Comparison of ENCODE assay signal across 9 cellular contexts in the genomic region with DNA sequence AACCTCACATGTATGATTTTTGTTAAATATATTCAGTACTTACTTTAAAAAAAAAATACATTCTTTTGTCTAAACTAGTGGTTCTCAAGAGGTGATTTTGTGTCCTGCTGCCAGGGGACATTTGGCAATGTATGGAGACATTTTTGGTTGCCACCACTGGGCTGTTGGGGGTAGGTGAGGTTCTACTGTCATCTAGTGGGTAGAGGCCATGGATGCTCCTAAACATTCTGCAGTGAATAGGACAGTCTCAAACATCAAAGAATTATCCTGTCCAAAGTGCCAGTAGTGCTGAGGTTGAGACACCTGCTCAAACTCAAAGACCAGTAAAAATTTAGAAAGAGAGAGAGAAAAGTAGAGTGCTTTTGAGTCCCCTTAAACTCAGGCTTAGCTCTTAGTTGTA. TPM values are rescaled to one million over a fixed set of nuclear protein-coding genes. Genes with fewer than 3 reads are reported as not detected.
DNase-seq lines count a peak whose midpoint lies in the region; ATAC-seq, FAIRE-seq and TF ChIP-seq lines count a peak whose summit lies in the region.
"Had no signal": no experiment of that assay in that cellular context is flagged by ENCODE, and none has a peak within 500 bp of the region (broad histone marks: within the 10 kb centered on the region; RNA-seq: fewer than 3 reads in every experiment).

No MANE protein-coding gene starts in this region.

- ATAC-seq in DND-41 (ENCODE audit: insufficient read depth, low read depth) (peak; percentile 58; the same call in 2 of the 3 replicates), GM18517 (IDR thresholded peaks at IDR 0.05; ENCODE audit: unreplicated experiment) (no peak)

- no peak for FAIRE-seq in astrocyte (lab: Jason Lieb, UNC)

- H3K79me2 ChIP-seq in DND-41 (ENCODE audit: insufficient read depth, low read length) (no peaks in the 10 kb centered on the region), astrocyte (ENCODE audit: insufficient read depth, low read length) (no peaks in the 10 kb centered on the region)

- no peaks in the 10 kb centered on the region for H4K20me1 ChIP-seq in DND-41 (ENCODE audit: insufficient read depth, low read length)
- no peaks in the 10 kb centered on the region for H4K20me1 ChIP-seq in astrocyte (ENCODE audit: insufficient read depth, low read length)

- no peak overlapping the region for H3K9ac ChIP-seq in DND-41 (ENCODE audit: low read depth, low read length)
- no peak overlapping the region for H3K9ac ChIP-seq in astrocyte (ENCODE audit: low read length)

- H3K36me3 ChIP-seq in DND-41 (ENCODE audit: insufficient read depth, low read length) (no peaks in the 10 kb centered on the region), astrocyte (ENCODE audit: insufficient read depth, low read length) (no peaks in the 10 kb centered on the region), H7 (replicated peaks; ENCODE audit: control insufficient read depth, insufficient read depth, low read length) (no peaks in the 10 kb centered on the region)

- no peak overlapping the region for H3K4me3 Mint-ChIP-seq in astrocyte (ENCODE audit: unreplicated experiment)
- H3K4me3 Mint-ChIP-seq: T-helper 1 cell treated with Interleukin-12 subunit alpha and Interleukin-12 subunit beta and Interleukin-4 antibody, amounts not matched to agents 30 μg/mL and 1 μg/mL, for 36 hours had no signal

- peaks cover 2% of the 10 kb centered on the region for H3K27me3 Mint-ChIP-seq in astrocyte (ENCODE audit: low read depth, unreplicated experiment)

- H3K27ac ChIP-seq in DND-41 (ENCODE audit: low read length) (no peak overlapping the region), astrocyte (ENCODE audit: low read depth, low read length) (no peak overlapping the region)

- no peak for TF ChIP-seq EP300 in Ishikawa (IDR thresholded peaks at IDR 0.05; ENCODE audit: borderline replicate concordance)

- H3K36me3 Mint-ChIP-seq in astrocyte (ENCODE audit: low read depth, unreplicated experiment), result no peaks in the 10 kb centered on the region

- peak; percentile 72 for TF ChIP-seq RAD21 in Ishikawa (IDR thresholded peaks at IDR 0.05; ENCODE audit: low read depth)

- H3K27ac Mint-ChIP-seq in astrocyte (ENCODE audit: unreplicated experiment), result no peak overlapping the region
- H3K27ac Mint-ChIP-seq: T-helper 1 cell treated with Interleukin-12 subunit alpha and Interleukin-12 subunit beta and Interleukin-4 antibody, amounts not matched to agents 30 μg/mL and 1 μg/mL, for 36 hours had no signal

- H3K9me3 ChIP-seq in DND-41 (ENCODE audit: insufficient read depth, low read length, severe bottlenecking), result peaks cover 5% of the 10 kb centered on the region
- H3K9me3 ChIP-seq in astrocyte (ENCODE audit: insufficient read depth, low read depth, low read length), result peaks cover 3% of the 10 kb centered on the region

- no peak overlapping the region for H2AFZ ChIP-seq in DND-41 (ENCODE audit: low read depth, low read length)
- no peak overlapping the region for H2AFZ ChIP-seq in astrocyte (ENCODE audit: low read depth, low read length)

- DNase-seq in DND-41, result peak; percentile 10
- DNase-seq in astrocyte (ENCODE audit: low read depth), result no peak
- peak; percentile 13 for DNase-seq in left kidney (ENCODE audit: low read depth, low spot score)
- no peak for DNase-seq in NCI-H2029 treated with DMSO at 0.1 percent for 48 hours (lab: John Stamatoyannopoulos, UW)
- DNase-seq in H7, result no peak
- DNase-seq in inferior parietal cortex (ENCODE audit: extremely low spot score), result no peak

- peak; percentile 48 for TF ChIP-seq CTCF in DND-41 (IDR thresholded peaks at IDR 0.05; ENCODE audit: borderline replicate concordance, extremely low read depth, low read length, poor library complexity, severe bottlenecking)
- peak; percentile 43 for TF ChIP-seq CTCF in astrocyte (IDR thresholded peaks at IDR 0.05; ENCODE audit: insufficient read depth, low read depth, low read length)

- H3K27me3 ChIP-seq in DND-41 (ENCODE audit: insufficient read depth, low read length, poor library complexity), result no peaks in the 10 kb centered on the region
- H3K27me3 ChIP-seq in astrocyte (ENCODE audit: insufficient read depth, low read length), result no peaks in the 10 kb centered on the region
- no peaks in the 10 kb centered on the region for H3K27me3 ChIP-seq in H7 (ENCODE audit: control insufficient read depth, insufficient read depth, low read length)

- H3K4me2 ChIP-seq in DND-41 (ENCODE audit: insufficient read depth, low read length) (no peak overlapping the region), astrocyte (ENCODE audit: low read length) (no peak overlapping the region)

- H3K4me1 ChIP-seq in DND-41 (ENCODE audit: insufficient read depth, low read length) (no peaks in the 10 kb centered on the region), astrocyte (ENCODE audit: insufficient read depth, low read length) (no peaks in the 10 kb centered on the region)

- peaks cover 7% of the 10 kb centered on the region for H3K9me3 Mint-ChIP-seq in astrocyte (ENCODE audit: unreplicated experiment)

- no peaks in the 10 kb centered on the region for H3K4me1 Mint-ChIP-seq in astrocyte (ENCODE audit: low read depth, unreplicated experiment)

- H3K4me3 ChIP-seq in DND-41 (ENCODE audit: low read depth in 1 of 2, low read length in 2 of 2) (no peak overlapping the region), astrocyte (ENCODE audit: insufficient read depth, low read depth, low read length) (no peak overlapping the region), H7 (ENCODE audit: insufficient read depth, low read depth, low read length) (no peak overlapping the region)

TF ChIP-seq in Ishikawa, 13 proteins besides CTCF, POLR2A, EP300 and RAD21:
- TF ChIP-seq CREB1 (IDR thresholded peaks at IDR 0.05; ENCODE audit: low read depth), result no peak
- no peak for TF ChIP-seq FOXM1 (IDR thresholded peaks at IDR 0.05; ENCODE audit: borderline replicate concordance, low read depth)
- no peak for TF ChIP-seq TAF1 (IDR thresholded peaks at IDR 0.05; ENCODE audit: low read depth)
- no peak for TF ChIP-seq CEBPB (IDR thresholded peaks at IDR 0.05)
- no peak for TF ChIP-seq NFIC (IDR thresholded peaks at IDR 0.05)
- no peak for TF ChIP-seq TEAD4 (IDR thresholded peaks at IDR 0.05)
- no peak for TF ChIP-seq ZBTB7A (IDR thresholded peaks at IDR 0.05; ENCODE audit: low read depth)
- TF ChIP-seq EGR1 (IDR thresholded peaks at IDR 0.05), result no peak
- TF ChIP-seq USF1 (IDR thresholded peaks at IDR 0.05), result no peak

RNA-seq across cellular contexts. Expression of gene PGM2, which starts 32.9 kb away (rescaled TPM):
- total RNA-seq in astrocyte, result 23.8 and 24.4 TPM in 2 replicates
- 23.7 and 31.4 TPM in 2 replicates for total RNA-seq in H7 (2014; rRNA removed; shearing (Covaris generic))

Comparison
In these comparisons a context has a peak if more than half of its experiments do, and no peak if none do; other contexts are left out.
1. DNase-seq: peak in DND-41 (single experiment) and left kidney (single experiment); none in astrocyte (single experiment), NCI-H2029 treated with DMSO at 0.1 percent for 48 hours (single experiment), H7 (single experiment) and inferior parietal cortex (single experiment).